30 cellular contexts compared by ENCODE assay signal in the genomic region with DNA sequence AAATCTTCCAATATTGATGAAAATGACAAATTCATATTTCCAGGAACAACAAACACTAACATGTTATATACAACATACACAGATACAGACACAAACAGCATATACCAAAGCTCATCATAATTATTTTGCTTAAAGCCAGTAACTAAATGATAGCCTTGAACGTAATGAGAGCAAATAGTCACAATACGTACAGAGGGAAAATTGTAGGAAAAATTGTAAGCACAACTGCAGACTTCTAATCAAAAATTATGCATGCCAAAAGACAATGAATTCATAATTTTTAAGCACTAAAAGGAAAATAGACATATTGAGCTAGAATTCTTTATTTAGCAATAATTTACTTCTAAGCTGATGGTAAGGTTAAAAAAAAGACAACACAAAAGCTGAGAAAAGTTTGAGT.
"Had no signal": no experiment of that assay in that cellular context is flagged by ENCODE, and none has a peak within 500 bp of the region (broad histone marks: within the 10 kb centered on the region; RNA-seq: fewer than 3 reads in every experiment).

No MANE protein-coding gene starts in this region.

- H3K4me3 Mint-ChIP-seq: naive thymus-derived CD4-positive, alpha-beta T cell; natural killer cell treated with Interleukin-12 subunit alpha and Interleukin-12 subunit beta and Interleukin-15 and Interleukin-18, amount 100 ng/mL, for 72 hours; nephron progenitor cell; neural crest cell; stimulated activated memory B cell treated with anti-CD40 and anti-IgM and Interleukin-4, amounts not matched to agents 10 μg/mL and 1 μg/mL and 100 μg/mL, for 72 hours; stimulated activated naive CD8-positive, alpha-beta T cell treated with anti-CD3 and anti-CD28 coated beads, Interleukin-15, amount 100 ng/mL, for 72 hours; type B pancreatic cell had no signal

- H3K27me3 ChIP-seq: neutrophil, pancreas, spleen, suprapubic skin, testis, tibial artery, transverse colon, upper lobe of right lung, uterus had no signal

- H3K4me1 Mint-ChIP-seq: naive thymus-derived CD4-positive, alpha-beta T cell; nephron progenitor cell; neural crest cell; stimulated activated memory B cell treated with anti-CD40 and anti-IgM and Interleukin-4, amounts not matched to agents 10 μg/mL and 1 μg/mL and 100 μg/mL, for 72 hours; stimulated activated naive CD8-positive, alpha-beta T cell treated with anti-CD3 and anti-CD28 coated beads, Interleukin-15, amount 100 ng/mL, for 72 hours had no signal

- H3K9me3 ChIP-seq: neutrophil, pancreas, psoas muscle, testis, tibial artery, upper lobe of right lung, uterus had no signal

- H3K36me3 Mint-ChIP-seq: natural killer cell treated with Interleukin-12 subunit alpha and Interleukin-12 subunit beta and Interleukin-15 and Interleukin-18, amount 100 ng/mL, for 72 hours; stimulated activated memory B cell treated with anti-CD40 and anti-IgM and Interleukin-4, amounts not matched to agents 10 μg/mL and 1 μg/mL and 100 μg/mL, for 72 hours; type B pancreatic cell had no signal

- DNase-seq: naive thymus-derived CD4-positive, alpha-beta T cell; nephron progenitor cell; nucleus accumbens; pancreas; psoas muscle; right cardiac atrium; spleen; stimulated activated CD4-positive, alpha-beta T cell treated with anti-CD3 and anti-CD28 coated beads, Interleukin-12 subunit alpha, Interleukin-12 subunit beta, amount 100 ng/mL, for 4 hours; stimulated activated CD4-positive, alpha-beta T cell treated with anti-CD3 and anti-CD28 coated beads, Interleukin-1b, Interleukin-23, amount 100 ng/mL, for 48 hours; stimulated activated CD4-positive, alpha-beta T cell treated with anti-CD3 and anti-CD28 coated beads, Interleukin-4, amount 100 ng/mL, for 1 hour; stimulated activated CD4-positive, alpha-beta T cell treated with anti-CD3 and anti-CD28 coated beads, Interleukin-4, amount 100 ng/mL, for 4 hours; stimulated activated CD8-positive, alpha-beta memory T cell treated with anti-CD3 and anti-CD28 coated beads, Interleukin-4, amount 100 ng/mL, for 48 hours; stimulated activated naive CD4-positive, alpha-beta T cell; stimulated activated naive CD8-positive, alpha-beta T cell treated with anti-CD3 and anti-CD28 coated beads, Interleukin-15, amount 100 ng/mL, for 72 hours; stimulated activated naive CD8-positive, alpha-beta T cell treated with anti-CD3 and anti-CD28 coated beads, Interleukin-15, Interleukin-2, amounts not matched to agents 100 U/mL and 50 U/mL, for 24 hours; substantia nigra; testis; tibial artery; transverse colon; upper lobe of right lung; uterus had no signal

- H3K4me3 ChIP-seq: pancreas, psoas muscle, skin epidermis, smooth muscle cell, spleen, suprapubic skin, testis, tibial artery, transverse colon, upper lobe of right lung, uterus had no signal

- H3K27me3 Mint-ChIP-seq: natural killer cell treated with Interleukin-12 subunit alpha and Interleukin-12 subunit beta and Interleukin-15 and Interleukin-18, amount 100 ng/mL, for 72 hours; stimulated activated memory B cell treated with anti-CD40 and anti-IgM and Interleukin-4, amounts not matched to agents 10 μg/mL and 1 μg/mL and 100 μg/mL, for 72 hours; stimulated activated naive CD8-positive, alpha-beta T cell treated with anti-CD3 and anti-CD28 coated beads, Interleukin-15, amount 100 ng/mL, for 72 hours; type B pancreatic cell had no signal

- H3K4me1 ChIP-seq: pancreas, psoas muscle, spleen, suprapubic skin, testis, upper lobe of right lung, uterus had no signal

- H3K4me2 ChIP-seq: smooth muscle cell had no signal

- ATAC-seq: naive thymus-derived CD4-positive, alpha-beta T cell; natural killer cell treated with Interleukin-12 subunit alpha and Interleukin-12 subunit beta and Interleukin-15 and Interleukin-18, amount 100 ng/mL, for 72 hours; pancreas; psoas muscle; right cardiac atrium; sciatic nerve; stimulated activated memory B cell treated with anti-CD40 and anti-IgM and Interleukin-4, amounts not matched to agents 10 μg/mL and 1 μg/mL and 100 μg/mL, for 72 hours; stimulated activated naive CD8-positive, alpha-beta T cell treated with anti-CD3 and anti-CD28 coated beads, Interleukin-15, amount 100 ng/mL, for 72 hours; stimulated activated naive CD8-positive, alpha-beta T cell treated with anti-CD3 and anti-CD28 coated beads, Interleukin-15, Interleukin-2, amounts not matched to agents 100 U/mL and 50 U/mL, for 24 hours; upper lobe of right lung had no signal

- H3K36me3 ChIP-seq: neutrophil, pancreas, spleen, suprapubic skin, tibial artery, transverse colon, upper lobe of right lung, uterus had no signal

- H3K27ac ChIP-seq: neutrophil, pancreas, psoas muscle, skin epidermis, spleen, suprapubic skin, testis, tibial artery, transverse colon, upper lobe of right lung, uterus had no signal

- H3K27ac Mint-ChIP-seq: naive thymus-derived CD4-positive, alpha-beta T cell; natural killer cell treated with Interleukin-12 subunit alpha and Interleukin-12 subunit beta and Interleukin-15 and Interleukin-18, amount 100 ng/mL, for 72 hours; nephron progenitor cell; stimulated activated memory B cell treated with anti-CD40 and anti-IgM and Interleukin-4, amounts not matched to agents 10 μg/mL and 1 μg/mL and 100 μg/mL, for 72 hours; stimulated activated naive CD8-positive, alpha-beta T cell treated with anti-CD3 and anti-CD28 coated beads, Interleukin-15, amount 100 ng/mL, for 72 hours; type B pancreatic cell had no signal
